Comparison of ENCODE assay signal across 1 cellular context in the genomic region with DNA sequence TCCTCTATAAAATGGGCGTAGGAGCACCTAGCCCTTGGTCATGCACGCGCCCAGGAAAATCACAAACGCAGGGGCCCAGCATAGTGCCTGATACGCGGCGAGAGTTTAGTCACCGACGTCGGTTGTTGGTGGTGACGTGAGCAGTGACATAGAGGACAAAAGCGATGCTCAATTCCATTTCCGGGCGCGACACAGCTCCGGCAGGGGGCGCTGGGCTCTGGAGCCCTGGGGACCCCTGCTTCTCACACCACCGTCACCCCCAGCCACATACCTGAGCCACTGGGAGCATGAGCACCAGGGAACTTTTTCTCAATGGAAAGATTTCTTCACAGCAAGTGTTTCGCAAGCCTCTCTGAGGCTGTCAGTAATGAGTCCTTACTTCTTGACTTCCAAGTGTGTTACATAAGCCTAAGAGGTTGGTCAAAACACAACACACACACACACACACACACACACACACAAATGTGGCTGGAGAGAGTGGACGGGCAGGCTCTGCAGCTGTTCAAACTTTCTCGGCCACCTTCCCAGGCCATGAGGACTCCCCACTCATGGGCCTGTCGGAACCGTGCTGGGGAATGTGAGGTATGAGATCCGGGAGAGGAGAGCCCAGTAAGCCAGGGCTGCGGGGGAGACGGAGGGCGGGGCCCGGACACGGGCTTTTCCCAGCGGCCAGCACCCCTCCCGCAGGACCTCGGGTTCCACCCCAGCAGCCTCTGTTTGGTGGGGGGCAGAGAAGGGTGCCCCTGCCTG.
TF ChIP-seq lines count a peak whose summit lies in the region.

No MANE protein-coding gene starts in this region.

TF ChIP-seq in K562, 482 proteins besides CTCF, POLR2A, EP300 and RAD21 (continued from another document and continues in another):
- TF ChIP-seq, protein P1, sequence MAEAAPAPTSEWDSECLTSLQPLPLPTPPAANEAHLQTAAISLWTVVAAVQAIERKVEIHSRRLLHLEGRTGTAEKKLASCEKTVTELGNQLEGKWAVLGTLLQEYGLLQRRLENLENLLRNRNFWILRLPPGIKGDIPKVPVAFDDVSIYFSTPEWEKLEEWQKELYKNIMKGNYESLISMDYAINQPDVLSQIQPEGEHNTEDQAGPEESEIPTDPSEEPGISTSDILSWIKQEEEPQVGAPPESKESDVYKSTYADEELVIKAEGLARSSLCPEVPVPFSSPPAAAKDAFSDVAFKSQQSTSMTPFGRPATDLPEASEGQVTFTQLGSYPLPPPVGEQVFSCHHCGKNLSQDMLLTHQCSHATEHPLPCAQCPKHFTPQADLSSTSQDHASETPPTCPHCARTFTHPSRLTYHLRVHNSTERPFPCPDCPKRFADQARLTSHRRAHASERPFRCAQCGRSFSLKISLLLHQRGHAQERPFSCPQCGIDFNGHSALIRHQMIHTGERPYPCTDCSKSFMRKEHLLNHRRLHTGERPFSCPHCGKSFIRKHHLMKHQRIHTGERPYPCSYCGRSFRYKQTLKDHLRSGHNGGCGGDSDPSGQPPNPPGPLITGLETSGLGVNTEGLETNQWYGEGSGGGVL (CRISPR knock-in tag; IDR thresholded peaks at IDR 0.05): no peak
- TF ChIP-seq ARHGAP35 (IDR thresholded peaks at IDR 0.05; ENCODE audit: partially characterized antibody): no peak
- TF ChIP-seq, protein P2, sequence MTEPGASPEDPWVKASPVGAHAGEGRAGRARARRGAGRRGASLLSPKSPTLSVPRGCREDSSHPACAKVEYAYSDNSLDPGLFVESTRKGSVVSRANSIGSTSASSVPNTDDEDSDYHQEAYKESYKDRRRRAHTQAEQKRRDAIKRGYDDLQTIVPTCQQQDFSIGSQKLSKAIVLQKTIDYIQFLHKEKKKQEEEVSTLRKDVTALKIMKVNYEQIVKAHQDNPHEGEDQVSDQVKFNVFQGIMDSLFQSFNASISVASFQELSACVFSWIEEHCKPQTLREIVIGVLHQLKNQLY (CRISPR knock-in tag; conservative IDR thresholded peaks at IDR 0.05): no peak
- TF ChIP-seq ZBED1 (IDR thresholded peaks at IDR 0.05): no peak
- TF ChIP-seq FOSL1 (tag; conservative IDR thresholded peaks at IDR 0.05): peak; percentile 80
- no peak for TF ChIP-seq HNRNPH1 (optimal IDR thresholded peaks at IDR 0.05; ENCODE audit: low read depth, low read length)
- TF ChIP-seq, protein P3, sequence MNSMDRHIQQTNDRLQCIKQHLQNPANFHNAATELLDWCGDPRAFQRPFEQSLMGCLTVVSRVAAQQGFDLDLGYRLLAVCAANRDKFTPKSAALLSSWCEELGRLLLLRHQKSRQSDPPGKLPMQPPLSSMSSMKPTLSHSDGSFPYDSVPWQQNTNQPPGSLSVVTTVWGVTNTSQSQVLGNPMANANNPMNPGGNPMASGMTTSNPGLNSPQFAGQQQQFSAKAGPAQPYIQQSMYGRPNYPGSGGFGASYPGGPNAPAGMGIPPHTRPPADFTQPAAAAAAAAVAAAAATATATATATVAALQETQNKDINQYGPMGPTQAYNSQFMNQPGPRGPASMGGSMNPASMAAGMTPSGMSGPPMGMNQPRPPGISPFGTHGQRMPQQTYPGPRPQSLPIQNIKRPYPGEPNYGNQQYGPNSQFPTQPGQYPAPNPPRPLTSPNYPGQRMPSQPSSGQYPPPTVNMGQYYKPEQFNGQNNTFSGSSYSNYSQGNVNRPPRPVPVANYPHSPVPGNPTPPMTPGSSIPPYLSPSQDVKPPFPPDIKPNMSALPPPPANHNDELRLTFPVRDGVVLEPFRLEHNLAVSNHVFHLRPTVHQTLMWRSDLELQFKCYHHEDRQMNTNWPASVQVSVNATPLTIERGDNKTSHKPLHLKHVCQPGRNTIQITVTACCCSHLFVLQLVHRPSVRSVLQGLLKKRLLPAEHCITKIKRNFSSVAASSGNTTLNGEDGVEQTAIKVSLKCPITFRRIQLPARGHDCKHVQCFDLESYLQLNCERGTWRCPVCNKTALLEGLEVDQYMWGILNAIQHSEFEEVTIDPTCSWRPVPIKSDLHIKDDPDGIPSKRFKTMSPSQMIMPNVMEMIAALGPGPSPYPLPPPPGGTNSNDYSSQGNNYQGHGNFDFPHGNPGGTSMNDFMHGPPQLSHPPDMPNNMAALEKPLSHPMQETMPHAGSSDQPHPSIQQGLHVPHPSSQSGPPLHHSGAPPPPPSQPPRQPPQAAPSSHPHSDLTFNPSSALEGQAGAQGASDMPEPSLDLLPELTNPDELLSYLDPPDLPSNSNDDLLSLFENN (IDR thresholded peaks at IDR 0.05; ENCODE audit: low read depth in 2 of 2, low read length in 2 of 2): peak in 1 of 2 experiments; percentile 2; a peak in 1 of 4 replicates
- no peak for TF ChIP-seq FOXJ3 (CRISPR knock-in tag; IDR thresholded peaks at IDR 0.05)
- no peak for TF ChIP-seq ZNF354B (CRISPR knock-in tag; IDR thresholded peaks at IDR 0.05)
- TF ChIP-seq, protein P4, sequence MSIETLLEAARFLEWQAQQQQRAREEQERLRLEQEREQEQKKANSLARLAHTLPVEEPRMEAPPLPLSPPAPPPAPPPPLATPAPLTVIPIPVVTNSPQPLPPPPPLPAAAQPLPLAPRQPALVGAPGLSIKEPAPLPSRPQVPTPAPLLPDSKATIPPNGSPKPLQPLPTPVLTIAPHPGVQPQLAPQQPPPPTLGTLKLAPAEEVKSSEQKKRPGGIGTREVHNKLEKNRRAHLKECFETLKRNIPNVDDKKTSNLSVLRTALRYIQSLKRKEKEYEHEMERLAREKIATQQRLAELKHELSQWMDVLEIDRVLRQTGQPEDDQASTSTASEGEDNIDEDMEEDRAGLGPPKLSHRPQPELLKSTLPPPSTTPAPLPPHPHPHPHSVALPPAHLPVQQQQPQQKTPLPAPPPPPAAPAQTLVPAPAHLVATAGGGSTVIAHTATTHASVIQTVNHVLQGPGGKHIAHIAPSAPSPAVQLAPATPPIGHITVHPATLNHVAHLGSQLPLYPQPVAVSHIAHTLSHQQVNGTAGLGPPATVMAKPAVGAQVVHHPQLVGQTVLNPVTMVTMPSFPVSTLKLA (conservative IDR thresholded peaks at IDR 0.05): peak; percentile 69 to 76; a peak in 3 of 4 replicates
- peak; percentile 93 for TF ChIP-seq TARDBP (IDR thresholded peaks at IDR 0.05)
- TF ChIP-seq ILF3 (IDR thresholded peaks at IDR 0.05; ENCODE audit: borderline replicate concordance): no peak
- TF ChIP-seq ZNF347 (CRISPR knock-in tag; IDR thresholded peaks at IDR 0.05; ENCODE audit: low read depth): no peak
- no peak for TF ChIP-seq ZNF830 (CRISPR knock-in tag; IDR thresholded peaks at IDR 0.05)
- no peak for TF ChIP-seq TRIM28 (IDR thresholded peaks at IDR 0.05)
- TF ChIP-seq, protein P5, sequence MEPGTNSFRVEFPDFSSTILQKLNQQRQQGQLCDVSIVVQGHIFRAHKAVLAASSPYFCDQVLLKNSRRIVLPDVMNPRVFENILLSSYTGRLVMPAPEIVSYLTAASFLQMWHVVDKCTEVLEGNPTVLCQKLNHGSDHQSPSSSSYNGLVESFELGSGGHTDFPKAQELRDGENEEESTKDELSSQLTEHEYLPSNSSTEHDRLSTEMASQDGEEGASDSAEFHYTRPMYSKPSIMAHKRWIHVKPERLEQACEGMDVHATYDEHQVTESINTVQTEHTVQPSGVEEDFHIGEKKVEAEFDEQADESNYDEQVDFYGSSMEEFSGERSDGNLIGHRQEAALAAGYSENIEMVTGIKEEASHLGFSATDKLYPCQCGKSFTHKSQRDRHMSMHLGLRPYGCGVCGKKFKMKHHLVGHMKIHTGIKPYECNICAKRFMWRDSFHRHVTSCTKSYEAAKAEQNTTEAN (CRISPR knock-in tag; IDR thresholded peaks at IDR 0.05): no peak
- TF ChIP-seq CEBPB (tag; IDR thresholded peaks at IDR 0.05): peak; percentile 98
- TF ChIP-seq, protein P6, sequence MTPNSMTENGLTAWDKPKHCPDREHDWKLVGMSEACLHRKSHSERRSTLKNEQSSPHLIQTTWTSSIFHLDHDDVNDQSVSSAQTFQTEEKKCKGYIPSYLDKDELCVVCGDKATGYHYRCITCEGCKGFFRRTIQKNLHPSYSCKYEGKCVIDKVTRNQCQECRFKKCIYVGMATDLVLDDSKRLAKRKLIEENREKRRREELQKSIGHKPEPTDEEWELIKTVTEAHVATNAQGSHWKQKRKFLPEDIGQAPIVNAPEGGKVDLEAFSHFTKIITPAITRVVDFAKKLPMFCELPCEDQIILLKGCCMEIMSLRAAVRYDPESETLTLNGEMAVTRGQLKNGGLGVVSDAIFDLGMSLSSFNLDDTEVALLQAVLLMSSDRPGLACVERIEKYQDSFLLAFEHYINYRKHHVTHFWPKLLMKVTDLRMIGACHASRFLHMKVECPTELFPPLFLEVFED (CRISPR knock-in tag; conservative IDR thresholded peaks at IDR 0.05): no peak
- TF ChIP-seq, protein P7, sequence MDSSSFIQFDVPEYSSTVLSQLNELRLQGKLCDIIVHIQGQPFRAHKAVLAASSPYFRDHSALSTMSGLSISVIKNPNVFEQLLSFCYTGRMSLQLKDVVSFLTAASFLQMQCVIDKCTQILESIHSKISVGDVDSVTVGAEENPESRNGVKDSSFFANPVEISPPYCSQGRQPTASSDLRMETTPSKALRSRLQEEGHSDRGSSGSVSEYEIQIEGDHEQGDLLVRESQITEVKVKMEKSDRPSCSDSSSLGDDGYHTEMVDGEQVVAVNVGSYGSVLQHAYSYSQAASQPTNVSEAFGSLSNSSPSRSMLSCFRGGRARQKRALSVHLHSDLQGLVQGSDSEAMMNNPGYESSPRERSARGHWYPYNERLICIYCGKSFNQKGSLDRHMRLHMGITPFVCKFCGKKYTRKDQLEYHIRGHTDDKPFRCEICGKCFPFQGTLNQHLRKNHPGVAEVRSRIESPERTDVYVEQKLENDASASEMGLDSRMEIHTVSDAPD (CRISPR knock-in tag; IDR thresholded peaks at IDR 0.05): no peak
- peak; percentile 80; the same call in 1 of the 2 replicates for TF ChIP-seq NFRKB (IDR thresholded peaks at IDR 0.05; ENCODE audit: low read depth)
- TF ChIP-seq FOXK1 (CRISPR knock-in tag; IDR thresholded peaks at IDR 0.05; ENCODE audit: borderline replicate concordance): no peak
- TF ChIP-seq FOXJ2 (tag; IDR thresholded peaks at IDR 0.05): 0 out of 2 replicates have a peak, but pooled peaks have one; percentile 31
- peak in 1 of 2 experiments; percentile 84; a peak in 2 of 4 replicates for TF ChIP-seq TBL1XR1 (IDR thresholded peaks at IDR 0.05; ENCODE audit: low read length in 2 of 2)
- no peak for TF ChIP-seq RBBP5 (IDR thresholded peaks at IDR 0.05; ENCODE audit: borderline replicate concordance, insufficient read depth, low read length, poor library complexity, severe bottlenecking)
- TF ChIP-seq CBFA2T3 (IDR thresholded peaks at IDR 0.05): peak; percentile 19; the same call in 1 of the 2 replicates
- no peak for TF ChIP-seq CBX5 (IDR thresholded peaks at IDR 0.05; ENCODE audit: borderline replicate concordance, low read depth)
- TF ChIP-seq JUN (IDR thresholded peaks at IDR 0.05; ENCODE audit: borderline replicate concordance, low read depth, low read length): peak; percentile 14; the same call in 1 of the 2 replicates
- 0 out of 2 replicates have a peak, but pooled peaks have one; percentile 56 for TF ChIP-seq JUN (CRISPR knock-in tag; IDR thresholded peaks at IDR 0.05; ENCODE audit: borderline replicate concordance)
- peak; percentile 87; the same call in 1 of the 2 replicates for TF ChIP-seq ZNF197 (CRISPR knock-in tag; IDR thresholded peaks at IDR 0.05; ENCODE audit: low read depth)
- TF ChIP-seq ZNF24 (IDR thresholded peaks at IDR 0.05): peak; percentile 25; the same call in 1 of the 2 replicates
- TF ChIP-seq ZNF696 (CRISPR knock-in tag; conservative IDR thresholded peaks at IDR 0.05): no peak
- peak; percentile 39 for TF ChIP-seq NCOR1 (IDR thresholded peaks at IDR 0.05)
- TF ChIP-seq CREBBP (IDR thresholded peaks at IDR 0.05; ENCODE audit: low read depth, low read length): no peak
- TF ChIP-seq CBFA2T2 (conservative IDR thresholded peaks at IDR 0.05): no peak
- TF ChIP-seq, protein P8, sequence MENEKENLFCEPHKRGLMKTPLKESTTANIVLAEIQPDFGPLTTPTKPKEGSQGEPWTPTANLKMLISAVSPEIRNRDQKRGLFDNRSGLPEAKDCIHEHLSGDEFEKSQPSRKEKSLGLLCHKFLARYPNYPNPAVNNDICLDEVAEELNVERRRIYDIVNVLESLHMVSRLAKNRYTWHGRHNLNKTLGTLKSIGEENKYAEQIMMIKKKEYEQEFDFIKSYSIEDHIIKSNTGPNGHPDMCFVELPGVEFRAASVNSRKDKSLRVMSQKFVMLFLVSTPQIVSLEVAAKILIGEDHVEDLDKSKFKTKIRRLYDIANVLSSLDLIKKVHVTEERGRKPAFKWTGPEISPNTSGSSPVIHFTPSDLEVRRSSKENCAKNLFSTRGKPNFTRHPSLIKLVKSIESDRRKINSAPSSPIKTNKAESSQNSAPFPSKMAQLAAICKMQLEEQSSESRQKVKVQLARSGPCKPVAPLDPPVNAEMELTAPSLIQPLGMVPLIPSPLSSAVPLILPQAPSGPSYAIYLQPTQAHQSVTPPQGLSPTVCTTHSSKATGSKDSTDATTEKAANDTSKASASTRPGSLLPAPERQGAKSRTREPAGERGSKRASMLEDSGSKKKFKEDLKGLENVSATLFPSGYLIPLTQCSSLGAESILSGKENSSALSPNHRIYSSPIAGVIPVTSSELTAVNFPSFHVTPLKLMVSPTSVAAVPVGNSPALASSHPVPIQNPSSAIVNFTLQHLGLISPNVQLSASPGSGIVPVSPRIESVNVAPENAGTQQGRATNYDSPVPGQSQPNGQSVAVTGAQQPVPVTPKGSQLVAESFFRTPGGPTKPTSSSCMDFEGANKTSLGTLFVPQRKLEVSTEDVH (IDR thresholded peaks at IDR 0.05; ENCODE audit: low read depth, partially characterized antibody): peak; percentile 63
- peak; percentile 58; the same call in 1 of the 2 replicates for TF ChIP-seq BACH1 (tag; IDR thresholded peaks at IDR 0.05)
- TF ChIP-seq, protein P9, sequence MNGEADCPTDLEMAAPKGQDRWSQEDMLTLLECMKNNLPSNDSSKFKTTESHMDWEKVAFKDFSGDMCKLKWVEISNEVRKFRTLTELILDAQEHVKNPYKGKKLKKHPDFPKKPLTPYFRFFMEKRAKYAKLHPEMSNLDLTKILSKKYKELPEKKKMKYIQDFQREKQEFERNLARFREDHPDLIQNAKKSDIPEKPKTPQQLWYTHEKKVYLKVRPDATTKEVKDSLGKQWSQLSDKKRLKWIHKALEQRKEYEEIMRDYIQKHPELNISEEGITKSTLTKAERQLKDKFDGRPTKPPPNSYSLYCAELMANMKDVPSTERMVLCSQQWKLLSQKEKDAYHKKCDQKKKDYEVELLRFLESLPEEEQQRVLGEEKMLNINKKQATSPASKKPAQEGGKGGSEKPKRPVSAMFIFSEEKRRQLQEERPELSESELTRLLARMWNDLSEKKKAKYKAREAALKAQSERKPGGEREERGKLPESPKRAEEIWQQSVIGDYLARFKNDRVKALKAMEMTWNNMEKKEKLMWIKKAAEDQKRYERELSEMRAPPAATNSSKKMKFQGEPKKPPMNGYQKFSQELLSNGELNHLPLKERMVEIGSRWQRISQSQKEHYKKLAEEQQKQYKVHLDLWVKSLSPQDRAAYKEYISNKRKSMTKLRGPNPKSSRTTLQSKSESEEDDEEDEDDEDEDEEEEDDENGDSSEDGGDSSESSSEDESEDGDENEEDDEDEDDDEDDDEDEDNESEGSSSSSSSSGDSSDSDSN (IDR thresholded peaks at IDR 0.05; ENCODE audit: borderline replicate concordance in 1 of 2, low read depth in 2 of 2, low read length in 2 of 2): peak in 1 of 2 experiments; percentile 61; a peak in 2 of 4 replicates
- no peak for TF ChIP-seq SNIP1 (IDR thresholded peaks at IDR 0.05; ENCODE audit: low read depth)
- no peak for TF ChIP-seq ZNF232 (CRISPR knock-in tag; IDR thresholded peaks at IDR 0.05)
